In genomic region chr9:33860200-33860871, GRCh38 we compare ENCODE assay signal across 14 cellular contexts. TPM values are rescaled to one million over a fixed set of nuclear protein-coding genes. Genes with fewer than 3 reads are reported as not detected.
DNase-seq lines count a peak whose midpoint lies in the region; ATAC-seq, FAIRE-seq and TF ChIP-seq lines count a peak whose summit lies in the region.
"Had no signal": no experiment of that assay in that cellular context is flagged by ENCODE, and none has a peak within 500 bp of the region (broad histone marks: within the 10 kb centered on the region; RNA-seq: fewer than 3 reads in every experiment).

No MANE protein-coding gene starts in this region.

- H3K27ac Mint-ChIP-seq in CD14-positive monocyte (peak overlapping the region in 6 of 7 donors; percentile 34 to 76 (median 62)), GM23338 (peak overlapping the region; percentile 21; the same call in 1 of the 2 replicates)

- peaks cover 0 to 2% (median 0%) of the 10 kb centered on the region in 7 donors for H3K9me3 Mint-ChIP-seq in CD14-positive monocyte
- H3K9me3 Mint-ChIP-seq in GM23338, result no peaks in the 10 kb centered on the region
- H3K9me3 Mint-ChIP-seq: activated T-cell treated with anti-CD3 and anti-CD28 coated beads, Interleukin-2, amount 50 U/mL, for 4 hours had no signal

- peaks cover 2% of the 10 kb centered on the region; the same call in 2 of the 3 replicates for H3K9me3 ChIP-seq in GM12878 (replicated peaks; ENCODE audit: control insufficient read depth, insufficient read depth, low read length)
- H3K9me3 ChIP-seq in mesodermal cell (ENCODE audit: control insufficient read depth, low read length), result no peaks in the 10 kb centered on the region
- H3K9me3 ChIP-seq: left lung, Peyer's patch, upper lobe of right lung had no signal

- SMC1A ChIA-PET in GM12878 (lab: Charles Lee; ENCODE audit: uncharacterized antibody, unreplicated experiment), result no interaction called here

- WGBS in GM12878 (ENCODE audit: insufficient coverage, insufficient replicate concordance, low lambda C conversion rate, missing lambda C conversion rate), result 100% methylated on average over 1 of the region's 1 CpG
- no CpG with 5 or more reads among the region's 1 CpG for WGBS in mesodermal cell (ENCODE audit: insufficient coverage in 2 of 2), 2 experiments

- no peaks in the 10 kb centered on the region for H3K9me2 ChIP-seq in GM23338 (ENCODE audit: insufficient read depth)

- no peak overlapping the region for H2AFZ ChIP-seq in GM23338
- no peak overlapping the region for H2AFZ ChIP-seq in GM12878 (ENCODE audit: control insufficient read depth, low read depth, low read length)

- RAD21 ChIA-PET in GM12878 (lab: Charles Lee; ENCODE audit: unreplicated experiment), result no interaction called here

- H3K4me2 ChIP-seq in GM23338 (no peak overlapping the region), GM12878 (ENCODE audit: control insufficient read depth, insufficient read depth) (no peak overlapping the region)

- CTCF ChIA-PET in GM12878 (lab: Yijun Ruan, JAX), result no interaction called here

- in situ Hi-C loops in GM12878 (cut with MboI), result no loop called here

- TF ChIP-seq EP300 in GM12878 (IDR thresholded peaks at IDR 0.05; ENCODE audit: borderline replicate concordance in 1 of 2, control insufficient read depth in 1 of 2, low read depth in 2 of 2, low read length in 2 of 2), result no peak

- no peaks in the 10 kb centered on the region for H3F3A ChIP-seq in GM23338 (replicated peaks; ENCODE audit: low read depth)

- H3K4me1 ChIP-seq in GM23338 (ENCODE audit: insufficient read depth) (no peaks in the 10 kb centered on the region), GM12878 (ENCODE audit: control insufficient read depth, insufficient read depth, low read length) (no peaks in the 10 kb centered on the region; the same call in 1 of the 2 replicates), mesodermal cell (ENCODE audit: control insufficient read depth, insufficient read depth, low read length, poor library complexity, severe bottlenecking) (no peaks in the 10 kb centered on the region)

- no peak overlapping the region for H3K27ac ChIP-seq in GM23338 (ENCODE audit: low read depth)
- no peak overlapping the region for H3K27ac ChIP-seq in GM12878 (ENCODE audit: control insufficient read depth, insufficient read depth)
- H3K27ac ChIP-seq in mesodermal cell (ENCODE audit: low read depth, low read length, severe bottlenecking), result peak overlapping the region; percentile 10
- H3K27ac ChIP-seq: left lung, Peyer's patch, upper lobe of right lung had no signal

- peaks cover 16 to 39% of the 10 kb centered on the region in 2 donors for H3K36me3 Mint-ChIP-seq in CD14-positive monocyte
- H3K36me3 Mint-ChIP-seq in GM23338 (ENCODE audit: low read depth), result peaks cover 9% of the 10 kb centered on the region; the same call in 2 of the 3 replicates

- intact Hi-C loops in CD14-positive monocyte (cut with micrococcal nuclease), result no loop called here
- intact Hi-C loops in GM12878 (cut with micrococcal nuclease; ENCODE audit: unreplicated experiment), result no loop called here

- POLR2A ChIA-PET in GM12878 (lab: Charles Lee), result no interaction called here

- no peak overlapping the region for H3K4me3 ChIP-seq in GM23338
- no peak overlapping the region for H3K4me3 ChIP-seq in GM12878
- H3K4me3 ChIP-seq in mesodermal cell (ENCODE audit: extremely low read depth, insufficient read depth, low read length, poor library complexity, severe bottlenecking), result no peak overlapping the region
- H3K4me3 ChIP-seq: left lung, Peyer's patch, upper lobe of right lung had no signal

- H3K4me1 Mint-ChIP-seq in CD14-positive monocyte, result peaks cover 18% of the 10 kb centered on the region
- H3K4me1 Mint-ChIP-seq in GM23338, result peaks cover 2% of the 10 kb centered on the region; the same call in 2 of the 3 replicates

- no TSS peak for BruUV-seq in GM12878 (replicated peaks; lab: Mats Ljungman, UMichigan)

- FAIRE-seq in GM12878 (lab: Jason Lieb, UNC), result peak; percentile 73

- H4K20me1 ChIP-seq in GM23338 (replicated peaks; ENCODE audit: insufficient read depth) (peaks cover 15% of the 10 kb centered on the region), GM12878 (ENCODE audit: control insufficient read depth, insufficient read depth) (no peaks in the 10 kb centered on the region)

- DNase-seq in CD14-positive monocyte (ENCODE audit: low spot score), result no peak
- peak; percentile 44 for DNase-seq in GM23338 (ENCODE audit: low spot score)
- DNase-seq in GM12878 (ENCODE audit: low read depth, low spot score), result no peak
- DNase-seq in NCI-H2196 treated with DMSO at 0.1 percent for 48 hours (lab: John Stamatoyannopoulos, UW; ENCODE audit: unreplicated experiment), result no peak
- no peak for DNase-seq in NCI-H146 (lab: John Stamatoyannopoulos, UW)
- DNase-seq: activated T-cell treated with anti-CD3 and anti-CD28 coated beads, Interleukin-2, amount 50 U/mL, for 4 hours; central memory CD4-positive, alpha-beta T cell; left lung; NCI-H2081 treated with DMSO at 0.1 percent for 48 hours; Peyer's patch; upper lobe of right lung had no signal

- ATAC-seq in GM23338, result peak; percentile 61
- ATAC-seq in GM12878, result peak; percentile 71
- no peak for ATAC-seq in GM18907 (IDR thresholded peaks at IDR 0.05; ENCODE audit: unreplicated experiment)
- ATAC-seq in GM19452 (IDR thresholded peaks at IDR 0.05; ENCODE audit: unreplicated experiment), result no peak
- ATAC-seq: activated T-cell treated with anti-CD3 and anti-CD28 coated beads, Interleukin-2, amount 50 U/mL, for 4 hours had no signal

- H3K4me3 Mint-ChIP-seq in CD14-positive monocyte (no peak overlapping the region), GM23338 (no peak overlapping the region)
- H3K4me3 Mint-ChIP-seq: activated T-cell treated with anti-CD3 and anti-CD28 coated beads, Interleukin-2, amount 50 U/mL, for 4 hours had no signal

- H3K27me3 ChIP-seq in GM23338 (ENCODE audit: insufficient read depth), result no peaks in the 10 kb centered on the region
- H3K27me3 ChIP-seq in GM12878 (replicated peaks in 1 of 2; ENCODE audit: control insufficient read depth in 2 of 2, insufficient read depth in 2 of 2, low read length in 1 of 2), result no peaks in the 10 kb centered on the region
- H3K27me3 ChIP-seq: left lung, Peyer's patch, upper lobe of right lung had no signal

- no peak for TF ChIP-seq POLR2A in GM12878 (IDR thresholded peaks at IDR 0.05; ENCODE audit: low read depth, low read length)

- H3K79me2 ChIP-seq in GM23338 (replicated peaks; ENCODE audit: insufficient read depth) (peaks cover 98% of the 10 kb centered on the region), GM12878 (ENCODE audit: control insufficient read depth, insufficient read depth, low read length) (peaks cover 68% of the 10 kb centered on the region)

- no peaks in the 10 kb centered on the region for H3K36me3 ChIP-seq in GM23338 (ENCODE audit: insufficient read depth)
- H3K36me3 ChIP-seq in GM12878 (ENCODE audit: control insufficient read depth in 2 of 2, insufficient read depth in 2 of 2, low read length in 1 of 2), result peaks cover 0 to 10% of the 10 kb centered on the region in 2 experiments; a peak in 2 of 4 replicates
- H3K36me3 ChIP-seq in mesodermal cell (ENCODE audit: control insufficient read depth, insufficient read depth, low read length), result peaks cover 40% of the 10 kb centered on the region
- H3K36me3 ChIP-seq: left lung, upper lobe of right lung had no signal

- H3K9ac ChIP-seq in GM12878 (ENCODE audit: control insufficient read depth, insufficient read depth, low read length), result no peak overlapping the region

- no peak for TF ChIP-seq RAD21 in GM12878 (IDR thresholded peaks at IDR 0.05; ENCODE audit: insufficient read depth, low read depth, low read length)

- H3K27me3 Mint-ChIP-seq in CD14-positive monocyte (ENCODE audit: low read depth in 3 of 3), result peaks cover 0 to 4% (median 0%) of the 10 kb centered on the region in 3 donors
- H3K27me3 Mint-ChIP-seq in GM23338 (ENCODE audit: insufficient read depth, low read depth, poor library complexity), result peaks cover 2% of the 10 kb centered on the region

- TF ChIP-seq CTCF in CD14-positive monocyte (IDR thresholded peaks at IDR 0.05) (peak; percentile 34), GM23338 (conservative IDR thresholded peaks at IDR 0.05; ENCODE audit: low read depth in 2 of 2) (peak in 1 of 2 experiments; percentile 21; a peak in 1 of 4 replicates), GM12878 (IDR thresholded peaks at IDR 0.05 in 2 of 3, conservative IDR thresholded peaks at IDR 0.05 in 1 of 3; ENCODE audit: control insufficient read depth in 2 of 3, extremely low read depth in 1 of 3, insufficient read depth in 1 of 3, low read depth in 3 of 3, low read length in 3 of 3) (peak in 2 of 3 experiments; percentile 25 to 27; a peak in 2 of 6 replicates)

TF ChIP-seq in GM23338, 12 proteins besides CTCF, POLR2A, EP300 and RAD21 (continues in another document):
- TF ChIP-seq ZNF331 (CRISPR knock-in tag; IDR thresholded peaks at IDR 0.05; ENCODE audit: low read depth), result no peak
- no peak for TF ChIP-seq JUNB (IDR thresholded peaks at IDR 0.05; ENCODE audit: unreplicated experiment)
- TF ChIP-seq CREB1 (CRISPR knock-in tag; IDR thresholded peaks at IDR 0.05; ENCODE audit: low read depth), result no peak

TF ChIP-seq in GM12878, 131 proteins besides CTCF, POLR2A, EP300 and RAD21 (continues in another document):
- TF ChIP-seq EGR1 (IDR thresholded peaks at IDR 0.05; ENCODE audit: borderline replicate concordance in 1 of 2, low read depth in 2 of 2, low read length in 2 of 2), result no peak
- TF ChIP-seq SUZ12 (IDR thresholded peaks at IDR 0.05; ENCODE audit: unreplicated experiment), result no peak
- no peak for TF ChIP-seq CBFB (IDR thresholded peaks at IDR 0.05; ENCODE audit: low read depth)

RNA-seq across cellular contexts. Expression of gene UBE2R2, which starts 43.4 kb away (rescaled TPM):
- polyA plus RNA-seq in CD14-positive monocyte (10 to 100 TPM; 30.5 to 37.2 TPM), GM23338 (2016; fragmentation: Nextera tagmentation; extraction: Ambion mirVana) (23.2 and 23.4 TPM in 2 replicates), GM12878 (2011; rRNA removed) (23.5 and 27.1 TPM in 2 replicates), GM12878 (2014; fragmentation: Illumina TruSeq; extraction: Trizol) (31.8 and 39.2 TPM in 2 replicates), GM12878 (2014; fragmentation: Nextera tagmentation; extraction: Ambion mirVana) (10 to 100 TPM; 11.4 to 17.2 TPM), GM12878 (2014; rRNA removed) (17.4 and 18.0 TPM in 2 replicates), GM12878 (2016; fragmentation: Nextera tagmentation; extraction: Ambion mirVana) (10 to 100 TPM in 1 of 2 experiments, 1 to 10 TPM in 1; 7.2 to 10.1 TPM)
- 32.5 and 36.4 TPM in 2 replicates for total RNA-seq in GM23338 (2014; rRNA removed; shearing (Covaris generic))
- 26.1 and 27.4 TPM in 2 replicates for total RNA-seq in GM12878 (2013; cell fraction: nucleolus; rRNA removed)
- total RNA-seq in GM12878 (2014; rRNA removed) (9.9 and 10.7 TPM in 2 replicates), GM12878 (2014; rRNA removed; fragmentation: Illumina TruSeq; extraction: Trizol) (17.2 and 17.6 TPM in 2 replicates), GM12878 (2021) (32.8 and 33.8 TPM in 2 replicates)
- polyA plus RNA-seq in GM12878 (2011; ENCODE audit: low read depth), result 30.5 TPM
- 13.3 and 20.0 TPM in 2 replicates for polyA plus RNA-seq in GM12878 (2011; cell fraction: cytosol; rRNA removed)
- 12.4 and 13.9 TPM in 2 replicates for polyA plus RNA-seq in GM12878 (2011; cell fraction: nucleus; rRNA removed)
- 34.6 and 39.5 TPM in 2 replicates for polyA plus RNA-seq in GM12878 (2012)
- 25.9 and 30.6 TPM in 2 replicates for polyA minus RNA-seq in GM12878 (2011; rRNA and poly(A)+ RNA removed)
- polyA minus RNA-seq in GM12878 (2011; cell fraction: cytosol; rRNA and poly(A)+ RNA removed), result 14.3 and 15.2 TPM in 2 replicates
- polyA minus RNA-seq in GM12878 (2011; cell fraction: nucleus; rRNA and poly(A)+ RNA removed), result 8.1 and 15.0 TPM in 2 replicates
- 62.6 TPM for polyA plus RNA-seq in mesodermal cell (2013, experiment 1 of 2)
- polyA plus RNA-seq in mesodermal cell (2013, experiment 2 of 2), result 61.8 TPM

Comparison
In these comparisons a context has a peak if more than half of its experiments do, and no peak if none do; other contexts are left out.
1. ATAC-seq: peak in GM23338 (single experiment) and GM12878 (single experiment); none in GM18907 (single experiment) and GM19452 (single experiment).